In the genomic region with DNA sequence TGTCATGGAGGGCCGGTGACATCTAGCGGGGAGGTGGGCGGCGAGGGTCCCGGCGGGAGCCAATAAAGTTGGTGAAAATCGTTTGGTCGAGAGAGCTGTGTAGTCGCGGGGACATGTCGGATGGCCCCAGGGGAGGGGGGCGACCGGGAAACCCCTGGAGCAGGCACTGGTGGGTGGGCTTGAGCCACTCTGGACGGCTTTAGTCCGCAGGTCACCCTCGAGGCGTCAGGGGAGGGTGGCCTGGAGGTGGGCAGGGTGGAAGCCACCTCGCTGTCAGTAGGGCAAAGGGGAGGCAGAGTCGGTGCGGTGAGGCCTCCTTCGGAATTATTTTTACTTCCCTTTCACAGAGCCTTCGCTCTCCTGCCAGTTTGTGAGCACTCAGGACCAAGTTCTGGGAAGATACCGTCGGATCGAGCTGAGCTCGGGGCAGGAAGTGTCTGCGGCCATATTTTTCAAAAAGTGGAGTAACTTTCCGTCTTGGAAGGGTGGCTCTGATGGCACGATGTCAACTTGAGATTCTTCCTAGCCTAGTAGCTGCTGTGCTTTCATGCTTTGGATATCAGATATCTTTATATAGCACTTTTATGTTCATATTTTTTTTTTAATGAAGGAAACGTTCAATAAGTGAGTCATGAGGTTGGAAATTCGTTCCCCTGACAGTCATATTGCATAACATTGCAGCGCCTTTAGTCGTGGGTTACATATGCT, we compare ENCODE assay signal across 8 cellular contexts. TPM values are rescaled to one million over a fixed set of nuclear protein-coding genes. Genes with fewer than 3 reads are reported as not detected.
DNase-seq lines count a peak whose midpoint lies in the region; ATAC-seq and TF ChIP-seq lines count a peak whose summit lies in the region.

No MANE protein-coding gene starts in this region.

- H3K9me3 Mint-ChIP-seq in T-helper 2 cell treated with Interferon-gamma antibody and Interleukin-4, amounts not matched to agents 5 μg/mL and 100 μg/mL, for 36 hours = no peaks in the 10 kb centered on the region

- H3K4me3 ChIP-seq in HL-60 (replicated peaks; ENCODE audit: insufficient read depth, low read length) (no peak overlapping the region; the same call in 1 of the 2 replicates), colonic mucosa (peak overlapping the region; percentile 80)

- intact Hi-C loops in colonic mucosa (cut with DNase I) = no loop called here

- no peak for TF ChIP-seq CTCF in HL-60 (IDR thresholded peaks at IDR 0.05; ENCODE audit: insufficient read depth, low read length)
- no peak for TF ChIP-seq CTCF in colonic mucosa (IDR thresholded peaks at IDR 0.05)

- H3K27me3 ChIP-seq in HL-60 (ENCODE audit: insufficient read depth, poor library complexity, severe bottlenecking) (no peaks in the 10 kb centered on the region), colonic mucosa (no peaks in the 10 kb centered on the region), layer of hippocampus (ENCODE audit: control insufficient read depth, insufficient read depth, low read length) (no peaks in the 10 kb centered on the region)

- peaks cover 16% of the 10 kb centered on the region for H3K36me3 Mint-ChIP-seq in T-helper 2 cell treated with Interferon-gamma antibody and Interleukin-4, amounts not matched to agents 5 μg/mL and 100 μg/mL, for 36 hours (ENCODE audit: low read depth)

- DNase-seq in HL-60 (ENCODE audit: low read depth in 1 of 2, low spot score in 1 of 2) (peak; percentile 18 to 42), colonic mucosa (peak; percentile 61), GM19240 (ENCODE audit: insufficient read length, low spot score) (no peak)
- peak; percentile 36 for DNase-seq in T-helper 2 cell treated with Interferon-gamma antibody and Interleukin-4, amounts not matched to agents 5 μg/mL and 100 μg/mL, for 36 hours (ENCODE audit: low spot score)
- peak; percentile 15 for DNase-seq in stimulated activated CD4-positive, alpha-beta T cell treated with anti-CD3 and anti-CD28 coated beads, Interleukin-4, amount 100 ng/mL, for 1 hour

- H3K27ac Mint-ChIP-seq in T-helper 2 cell treated with Interferon-gamma antibody and Interleukin-4, amounts not matched to agents 5 μg/mL and 100 μg/mL, for 36 hours = peak overlapping the region; percentile 93

- no peaks in the 10 kb centered on the region for H3K9me3 ChIP-seq in colonic mucosa

- peaks cover 9% of the 10 kb centered on the region for H3K4me1 ChIP-seq in colonic mucosa

- peak overlapping the region; percentile 90 for H3K4me3 Mint-ChIP-seq in T-helper 2 cell treated with Interferon-gamma antibody and Interleukin-4, amounts not matched to agents 5 μg/mL and 100 μg/mL, for 36 hours

- H3K27ac ChIP-seq in HL-60 (replicated peaks) = no peak overlapping the region; the same call in 1 of the 2 replicates
- peak overlapping the region; percentile 98 for H3K27ac ChIP-seq in colonic mucosa
- peak overlapping the region; percentile 71 for H3K27ac ChIP-seq in layer of hippocampus (ENCODE audit: low read depth, low read length)

- no peaks in the 10 kb centered on the region for H3K27me3 Mint-ChIP-seq in T-helper 2 cell treated with Interferon-gamma antibody and Interleukin-4, amounts not matched to agents 5 μg/mL and 100 μg/mL, for 36 hours (ENCODE audit: low read depth)

- peaks cover 39% of the 10 kb centered on the region for H3K4me1 Mint-ChIP-seq in T-helper 2 cell treated with Interferon-gamma antibody and Interleukin-4, amounts not matched to agents 5 μg/mL and 100 μg/mL, for 36 hours (ENCODE audit: low read depth)

- H3K36me3 ChIP-seq in colonic mucosa = no peaks in the 10 kb centered on the region

- ATAC-seq in HG02763 (IDR thresholded peaks at IDR 0.05; ENCODE audit: unreplicated experiment) (no peak), HG02970 (IDR thresholded peaks at IDR 0.05; ENCODE audit: low FRiP score, unreplicated experiment) (no peak)

- peak overlapping the region; percentile 98 to 99 for H3K9ac ChIP-seq in colonic mucosa (ENCODE audit: low read depth in 2 of 2, low read length in 2 of 2)

RNA-seq across cellular contexts. Expression of a gene that starts 28.2 kb away (rescaled TPM):
- total RNA-seq in colonic mucosa = 10 to 100 TPM; 55.3 to 60.0 TPM

RNA-seq across cellular contexts. Expression of a gene that starts 28.4 kb away (rescaled TPM):
- total RNA-seq in colonic mucosa = under 1 TPM; 0.42 to 0.89 TPM

RNA-seq across cellular contexts. Expression of a gene that starts 38.9 kb away (rescaled TPM):
- not detected for total RNA-seq in colonic mucosa
